33 cellular contexts compared by ENCODE assay signal in the genomic region with DNA sequence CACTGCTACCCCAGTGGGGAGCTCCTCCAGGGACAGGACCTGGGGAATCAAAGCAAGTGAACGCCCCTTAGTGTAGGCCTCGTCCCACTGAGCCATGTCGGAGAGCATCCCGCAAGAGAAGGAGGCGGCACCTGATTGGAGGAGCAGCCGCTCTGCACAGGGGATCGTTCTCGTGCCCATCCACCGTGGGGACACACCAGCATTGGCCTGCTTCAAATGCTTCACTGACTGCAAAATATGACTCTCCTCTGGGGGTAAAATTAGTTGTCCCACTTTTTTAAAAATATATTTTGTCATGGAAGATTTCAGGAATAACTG.
"Had no signal": no experiment of that assay in that cellular context is flagged by ENCODE, and none has a peak within 500 bp of the region (broad histone marks: within the 10 kb centered on the region; RNA-seq: fewer than 3 reads in every experiment).

No MANE protein-coding gene starts in this region.

- DNase-seq: activated B cell treated with CpG ODN at 0.5 μM for 24 hours; activated CD4-positive, alpha-beta memory T cell treated with anti-CD3 and anti-CD28 coated beads for 36 hours; activated CD4-positive, alpha-beta T cell treated with anti-CD3 and anti-CD28 coated beads, Interleukin-2, amount 10 ng/mL, durations not matched to agents 24 days and 14 days; activated CD8-positive, alpha-beta memory T cell treated with anti-CD3 and anti-CD28 coated beads, Interleukin-2, amount 50 U/mL, for 48 hours; activated CD8-positive, alpha-beta T cell treated with anti-CD3 and anti-CD28 coated beads, Interleukin-2, amount 10 ng/mL, durations not matched to agents 7 days and 5 days; activated gamma-delta T cell; activated naive CD4-positive, alpha-beta T cell; activated naive CD4-positive, alpha-beta T cell treated with anti-CD3 and anti-CD28 coated beads, Interleukin-2, amount 10 ng/mL, durations not matched to agents 7 days and 5 days; activated naive CD8-positive, alpha-beta T cell treated with anti-CD3 and anti-CD28 coated beads, Interleukin-2, amount 10 ng/mL, durations not matched to agents 7 days and 5 days; activated T-cell treated with anti-CD3 and anti-CD28 coated beads for 4 hours; activated T-cell treated with anti-CD3 and anti-CD28 coated beads, Interleukin-2, amount 50 U/mL, for 24 hours; activated T-cell treated with anti-CD3 and anti-CD28 coated beads, Interleukin-2, amount 50 U/mL, for 72 hours; brain microvascular endothelial cell; dorsolateral prefrontal cortex; effector memory CD4-positive, alpha-beta T cell; endodermal cell; foreskin keratinocyte; gastrocnemius medialis; glutamatergic neuron; T-cell; T1000; WERI-Rb-1 had no signal

- H3K27ac ChIP-seq: ascending aorta, brain microvascular endothelial cell, coronary artery, foreskin keratinocyte, gastrocnemius medialis, heart left ventricle, WERI-Rb-1 had no signal

- H3K4me1 ChIP-seq: ascending aorta, foreskin keratinocyte, gastrocnemius medialis had no signal

- FAIRE-seq: bronchial epithelial cell had no signal

- H3K27me3 Mint-ChIP-seq: activated B cell treated with CpG ODN at 0.5 μM for 24 hours; activated CD4-positive, alpha-beta memory T cell treated with anti-CD3 and anti-CD28 coated beads for 36 hours; activated CD4-positive, alpha-beta T cell treated with anti-CD3 and anti-CD28 coated beads, Interleukin-2, amount 10 ng/mL, durations not matched to agents 24 days and 14 days; activated naive CD4-positive, alpha-beta T cell treated with anti-CD3 and anti-CD28 coated beads, Interleukin-2, amount 10 ng/mL, durations not matched to agents 7 days and 5 days; activated naive CD8-positive, alpha-beta T cell treated with anti-CD3 and anti-CD28 coated beads, Interleukin-2, amount 10 ng/mL, durations not matched to agents 7 days and 5 days; activated T-cell treated with anti-CD3 and anti-CD28 coated beads, Interleukin-2, amount 50 U/mL, for 24 hours; dendritic cell treated with granulocyte-macrophage colony-stimulating factor and Interleukin-4, amounts not matched to agents 40 ng/mL and 50 ng/mL, for 4 days; T-cell had no signal

- H3K36me3 ChIP-seq: ascending aorta, brain microvascular endothelial cell, gastrocnemius medialis had no signal

- H3K4me3 ChIP-seq: ascending aorta, coronary artery, dorsolateral prefrontal cortex, gastrocnemius medialis, heart left ventricle had no signal

- H3K4me1 Mint-ChIP-seq: activated B cell treated with CpG ODN at 0.5 μM for 24 hours; activated naive CD4-positive, alpha-beta T cell treated with anti-CD3 and anti-CD28 coated beads, Interleukin-2, amount 10 ng/mL, durations not matched to agents 7 days and 5 days; central memory CD8-positive, alpha-beta T cell had no signal

- H3K27me3 ChIP-seq: ascending aorta, brain microvascular endothelial cell, dorsolateral prefrontal cortex, foreskin keratinocyte, gastrocnemius medialis, heart left ventricle had no signal

- H3K27ac Mint-ChIP-seq: activated B cell treated with CpG ODN at 0.5 μM for 24 hours; activated CD4-positive, alpha-beta memory T cell treated with anti-CD3 and anti-CD28 coated beads for 36 hours; activated CD4-positive, alpha-beta T cell treated with anti-CD3 and anti-CD28 coated beads, Interleukin-2, amount 10 ng/mL, durations not matched to agents 24 days and 14 days; activated CD8-positive, alpha-beta T cell treated with anti-CD3 and anti-CD28 coated beads, Interleukin-2, amount 10 ng/mL, durations not matched to agents 7 days and 5 days; activated naive CD4-positive, alpha-beta T cell treated with anti-CD3 and anti-CD28 coated beads, Interleukin-2, amount 10 ng/mL, durations not matched to agents 7 days and 5 days; activated naive CD8-positive, alpha-beta T cell treated with anti-CD3 and anti-CD28 coated beads, Interleukin-2, amount 10 ng/mL, durations not matched to agents 7 days and 5 days; activated T-cell treated with anti-CD3 and anti-CD28 coated beads, Interleukin-2, amount 50 U/mL, for 24 hours; activated T-cell treated with anti-CD3 and anti-CD28 coated beads, Interleukin-2, amount 50 U/mL, for 72 hours; dendritic cell treated with granulocyte-macrophage colony-stimulating factor and Interleukin-4, amounts not matched to agents 40 ng/mL and 50 ng/mL, for 4 days; endodermal cell; T-cell; T-helper 1 cell treated with Interleukin-12 subunit alpha and Interleukin-12 subunit beta and Interleukin-4 antibody, amounts not matched to agents 30 μg/mL and 1 μg/mL, for 36 hours had no signal

- H3K9me3 Mint-ChIP-seq: activated B cell treated with CpG ODN at 0.5 μM for 24 hours; activated CD4-positive, alpha-beta memory T cell treated with anti-CD3 and anti-CD28 coated beads for 36 hours; activated CD4-positive, alpha-beta T cell treated with anti-CD3 and anti-CD28 coated beads, Interleukin-2, amount 10 ng/mL, durations not matched to agents 24 days and 14 days; activated naive CD4-positive, alpha-beta T cell treated with anti-CD3 and anti-CD28 coated beads, Interleukin-2, amount 10 ng/mL, durations not matched to agents 7 days and 5 days; activated naive CD4-positive, alpha-beta T cell treated with anti-CD3 and anti-CD28 coated beads, Interleukin-2, amount 50 U/mL, for 72 hours; activated naive CD8-positive, alpha-beta T cell treated with anti-CD3 and anti-CD28 coated beads, Interleukin-2, amount 10 ng/mL, durations not matched to agents 7 days and 5 days; activated T-cell treated with anti-CD3 and anti-CD28 coated beads, Interleukin-2, amount 50 U/mL, for 24 hours; activated T-cell treated with anti-CD3 and anti-CD28 coated beads, Interleukin-2, amount 50 U/mL, for 72 hours; central memory CD8-positive, alpha-beta T cell; dendritic cell treated with granulocyte-macrophage colony-stimulating factor and Interleukin-4, amounts not matched to agents 40 ng/mL and 50 ng/mL, for 4 days; endodermal cell; T-cell; T-helper 1 cell treated with Interleukin-12 subunit alpha and Interleukin-12 subunit beta and Interleukin-4 antibody, amounts not matched to agents 30 μg/mL and 1 μg/mL, for 36 hours; T-helper 2 cell treated with Interferon-gamma antibody and Interleukin-4, amounts not matched to agents 5 μg/mL and 100 μg/mL, for 36 hours had no signal

- H3K4me3 Mint-ChIP-seq: activated B cell treated with CpG ODN at 0.5 μM for 24 hours; activated CD4-positive, alpha-beta memory T cell treated with anti-CD3 and anti-CD28 coated beads for 36 hours; activated CD4-positive, alpha-beta T cell treated with anti-CD3 and anti-CD28 coated beads, Interleukin-2, amount 10 ng/mL, durations not matched to agents 24 days and 14 days; activated CD8-positive, alpha-beta T cell treated with anti-CD3 and anti-CD28 coated beads, Interleukin-2, amount 10 ng/mL, durations not matched to agents 7 days and 5 days; activated naive CD4-positive, alpha-beta T cell treated with anti-CD3 and anti-CD28 coated beads, Interleukin-2, amount 10 ng/mL, durations not matched to agents 7 days and 5 days; activated naive CD8-positive, alpha-beta T cell treated with anti-CD3 and anti-CD28 coated beads, Interleukin-2, amount 10 ng/mL, durations not matched to agents 7 days and 5 days; activated T-cell treated with anti-CD3 and anti-CD28 coated beads, Interleukin-2, amount 50 U/mL, for 24 hours; activated T-cell treated with anti-CD3 and anti-CD28 coated beads, Interleukin-2, amount 50 U/mL, for 72 hours; central memory CD8-positive, alpha-beta T cell; dendritic cell treated with granulocyte-macrophage colony-stimulating factor and Interleukin-4, amounts not matched to agents 40 ng/mL and 50 ng/mL, for 4 days; endodermal cell; T-cell; T-helper 1 cell treated with Interleukin-12 subunit alpha and Interleukin-12 subunit beta and Interleukin-4 antibody, amounts not matched to agents 30 μg/mL and 1 μg/mL, for 36 hours; T-helper 2 cell treated with Interferon-gamma antibody and Interleukin-4, amounts not matched to agents 5 μg/mL and 100 μg/mL, for 36 hours had no signal

- H3K36me3 Mint-ChIP-seq: activated naive CD4-positive, alpha-beta T cell treated with anti-CD3 and anti-CD28 coated beads, Interleukin-2, amount 10 ng/mL, durations not matched to agents 7 days and 5 days had no signal

- H3K9me3 ChIP-seq: ascending aorta, gastrocnemius medialis, heart left ventricle had no signal

- ATAC-seq: activated CD4-positive, CD25-positive, alpha-beta regulatory T cell treated with anti-CD3 and anti-CD28 coated beads, Interleukin-2, amount 50 U/mL, for 24 hours; activated CD8-positive, alpha-beta T cell treated with anti-CD3 and anti-CD28 coated beads, Interleukin-2, amount 10 ng/mL, durations not matched to agents 7 days and 5 days; activated naive CD4-positive, alpha-beta T cell treated with anti-CD3 and anti-CD28 coated beads, Interleukin-2, amount 50 U/mL, for 72 hours; activated T-cell treated with anti-CD3 and anti-CD28 coated beads, Interleukin-2, amount 50 U/mL, for 72 hours; esophagus mucosa; foreskin keratinocyte; gastrocnemius medialis; T-cell had no signal
